In genomic region chr20:58054082-58054481, GRCh38 we compare ENCODE assay signal across 16 cellular contexts.
A peak's percentile ranks its signal among the peaks of the same experiment; 100 is the strongest.
DNase-seq lines count a peak whose midpoint lies in the region; FAIRE-seq and TF ChIP-seq lines count a peak whose summit lies in the region.
"Had no signal": no experiment of that assay in that cellular context is flagged by ENCODE, and none has a peak within 500 bp of the region (broad histone marks: within the 10 kb centered on the region; RNA-seq: fewer than 3 reads in every experiment).

No MANE protein-coding gene starts in this region.

- H3K9me3 ChIP-seq in OCI-LY7 (ENCODE audit: low read length) = peaks cover 9% of the 10 kb centered on the region; the same call in 1 of the 2 replicates
- H3K9me3 ChIP-seq: HAP-1 had no signal

- no peak for DNase-seq in HTR-8/SVneo (ENCODE audit: insufficient read length, low spot score)
- DNase-seq in islet precursor cell = peak; percentile 16
- peak; percentile 17 for DNase-seq in osteocyte (ENCODE audit: extremely low spot score, unreplicated experiment)
- peak; percentile 10 for DNase-seq in type B pancreatic cell (ENCODE audit: extremely low spot score, unreplicated experiment)
- DNase-seq in NCI-H1436 treated with DMSO at 0.1 percent for 48 hours (lab: John Stamatoyannopoulos, UW) = no peak
- DNase-seq in OCI-LY7 (ENCODE audit: low spot score) = no peak
- DNase-seq in NCI-H748 treated with DMSO at 0.1 percent for 48 hours (lab: John Stamatoyannopoulos, UW) = no peak
- DNase-seq: 8988T; AML-193; CD4-positive, CD25-positive, alpha-beta regulatory T cell; DMS53; GF-D8; HFFc6 had no signal

- intact Hi-C loops in OCI-LY7 (cut with micrococcal nuclease; ENCODE audit: unreplicated experiment) = no loop called here

- H3K27ac ChIP-seq in OCI-LY7 (ENCODE audit: low read depth, low read length, poor library complexity, severe bottlenecking) = no peak overlapping the region
- H3K27ac ChIP-seq: BLaER1 had no signal

- CTCF ChIA-PET in OCI-LY7 (lab: Charles Lee; ENCODE audit: unreplicated experiment) = no interaction called here

- H3K79me2 ChIP-seq in OCI-LY7 (ENCODE audit: insufficient read depth, low read depth, low read length) = no peaks in the 10 kb centered on the region

- H3K36me3 ChIP-seq in OCI-LY7 (ENCODE audit: insufficient read depth, low read length) = no peaks in the 10 kb centered on the region
- H3K36me3 ChIP-seq: BLaER1, HAP-1 had no signal

- H3K4me3 Mint-ChIP-seq in osteocyte (ENCODE audit: unreplicated experiment) (no peak overlapping the region), type B pancreatic cell (no peak overlapping the region)
- H3K4me3 Mint-ChIP-seq: CD4-positive, CD25-positive, alpha-beta regulatory T cell; HFFc6 had no signal

- TF ChIP-seq CTCF in osteocyte (IDR thresholded peaks at IDR 0.05) = no peak
- TF ChIP-seq CTCF in type B pancreatic cell (conservative IDR thresholded peaks at IDR 0.05) = no peak
- no peak for TF ChIP-seq CTCF in OCI-LY7 (conservative IDR thresholded peaks at IDR 0.05; ENCODE audit: low read length)

- no peaks in the 10 kb centered on the region for H3K4me1 ChIP-seq in OCI-LY7 (ENCODE audit: insufficient read depth, low read length, poor library complexity, severe bottlenecking)
- H3K4me1 ChIP-seq: BLaER1, HAP-1 had no signal

- no peaks in the 10 kb centered on the region for H4K20me1 ChIP-seq in OCI-LY7 (ENCODE audit: insufficient read depth, low read length)
- H4K20me1 ChIP-seq: BLaER1 had no signal

- peaks cover 60% of the 10 kb centered on the region for H3K27me3 Mint-ChIP-seq in osteocyte (ENCODE audit: unreplicated experiment)
- peaks cover 18% of the 10 kb centered on the region for H3K27me3 Mint-ChIP-seq in type B pancreatic cell

- H3K36me3 Mint-ChIP-seq in osteocyte (ENCODE audit: unreplicated experiment) = no peaks in the 10 kb centered on the region
- H3K36me3 Mint-ChIP-seq in type B pancreatic cell = no peaks in the 10 kb centered on the region
- H3K36me3 Mint-ChIP-seq: CD4-positive, CD25-positive, alpha-beta regulatory T cell had no signal

- H3K4me2 ChIP-seq in OCI-LY7 (ENCODE audit: low read length) = no peak overlapping the region
- H3K4me2 ChIP-seq: BLaER1 had no signal

- H3K4me1 Mint-ChIP-seq in osteocyte (ENCODE audit: unreplicated experiment) = no peaks in the 10 kb centered on the region
- H3K4me1 Mint-ChIP-seq in type B pancreatic cell (ENCODE audit: unreplicated experiment) = no peaks in the 10 kb centered on the region
- H3K4me1 Mint-ChIP-seq: CD4-positive, CD25-positive, alpha-beta regulatory T cell had no signal

- H3K27ac Mint-ChIP-seq in osteocyte (ENCODE audit: unreplicated experiment) (no peak overlapping the region), type B pancreatic cell (no peak overlapping the region)
- H3K27ac Mint-ChIP-seq: CD4-positive, CD25-positive, alpha-beta regulatory T cell; HFFc6 had no signal

- FAIRE-seq in HTR-8/SVneo (lab: Jason Lieb, UNC) = peak; percentile 74
- FAIRE-seq: H1 had no signal

- BruUV-seq in OCI-LY7 (replicated peaks; lab: Mats Ljungman, UMichigan) = no TSS peak

- no peak overlapping the region for H2AFZ ChIP-seq in OCI-LY7 (ENCODE audit: low read length)

- H3K9me2 ChIP-seq in OCI-LY7 (ENCODE audit: insufficient read depth, low read length) = no peaks in the 10 kb centered on the region

- no peak overlapping the region for H3K4me3 ChIP-seq in OCI-LY7 (ENCODE audit: low read depth, low read length, poor library complexity, severe bottlenecking)
- H3K4me3 ChIP-seq: BLaER1, HAP-1 had no signal

- POLR2A ChIA-PET in OCI-LY7 (lab: Charles Lee) = no interaction called here

- H3K9me3 Mint-ChIP-seq in osteocyte (ENCODE audit: unreplicated experiment) = peaks cover 18% of the 10 kb centered on the region
- peaks cover 4% of the 10 kb centered on the region for H3K9me3 Mint-ChIP-seq in type B pancreatic cell

Comparison
In these comparisons a context has a peak if more than half of its experiments do, and no peak if none do; other contexts are left out.
1. DNase-seq: peak in islet precursor cell (single experiment), osteocyte (single experiment) and type B pancreatic cell (single experiment); none in HTR-8/SVneo (single experiment), NCI-H1436 treated with DMSO at 0.1 percent for 48 hours (single experiment), OCI-LY7 (single experiment) and NCI-H748 treated with DMSO at 0.1 percent for 48 hours (single experiment).